Comparison of ENCODE assay signal across 9 cellular contexts in the genomic region with DNA sequence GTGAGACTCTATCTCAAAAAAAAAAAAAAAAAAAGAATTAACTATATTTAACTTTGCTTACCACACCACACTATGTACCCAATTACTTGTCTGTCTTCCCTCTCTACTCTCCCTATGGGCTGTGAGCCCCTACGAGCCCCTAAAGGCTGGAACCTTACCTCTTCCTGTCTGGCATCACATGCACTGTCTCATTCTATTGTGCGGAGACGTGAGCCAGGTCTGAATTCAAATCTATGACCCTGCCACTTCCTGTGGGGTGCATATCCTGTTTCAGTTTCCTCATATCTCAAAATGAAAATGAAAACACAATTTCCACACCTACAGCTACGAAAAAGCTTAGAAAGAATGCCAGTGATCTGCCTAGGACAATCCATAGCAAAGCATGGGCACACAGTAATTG. TPM values are rescaled to one million over a fixed set of nuclear protein-coding genes. Genes with fewer than 3 reads are reported as not detected.
DNase-seq lines count a peak whose midpoint lies in the region; ATAC-seq lines count a peak whose summit lies in the region.
"Had no signal": no experiment of that assay in that cellular context is flagged by ENCODE, and none has a peak within 500 bp of the region (broad histone marks: within the 10 kb centered on the region; RNA-seq: fewer than 3 reads in every experiment).

No MANE protein-coding gene starts in this region.

- H3K36me3 Mint-ChIP-seq in stimulated activated naive B cell treated with anti-CD40 and anti-IgM and Interleukin-4, amounts not matched to agents 10 μg/mL and 1 μg/mL and 100 μg/mL, for 72 hours = peaks cover 0 to 3% of the 10 kb centered on the region in 2 donors

- no peaks in the 10 kb centered on the region for H3K27me3 Mint-ChIP-seq in stimulated activated naive B cell treated with anti-CD40 and anti-IgM and Interleukin-4, amounts not matched to agents 10 μg/mL and 1 μg/mL and 100 μg/mL, for 72 hours

- H3K4me1 Mint-ChIP-seq in stimulated activated naive B cell treated with anti-CD40 and anti-IgM and Interleukin-4, amounts not matched to agents 10 μg/mL and 1 μg/mL and 100 μg/mL, for 72 hours = peaks cover 34 to 52% of the 10 kb centered on the region in 2 donors

- peaks cover 2 to 8% of the 10 kb centered on the region in 2 donors for H3K9me3 Mint-ChIP-seq in stimulated activated naive B cell treated with anti-CD40 and anti-IgM and Interleukin-4, amounts not matched to agents 10 μg/mL and 1 μg/mL and 100 μg/mL, for 72 hours
- H3K9me3 Mint-ChIP-seq: nephron had no signal

- H3K27ac Mint-ChIP-seq in stimulated activated naive B cell treated with anti-CD40 and anti-IgM and Interleukin-4, amounts not matched to agents 10 μg/mL and 1 μg/mL and 100 μg/mL, for 72 hours = peak overlapping the region; percentile 94

- peak overlapping the region; percentile 58 to 80 for H3K4me3 Mint-ChIP-seq in stimulated activated naive B cell treated with anti-CD40 and anti-IgM and Interleukin-4, amounts not matched to agents 10 μg/mL and 1 μg/mL and 100 μg/mL, for 72 hours
- H3K4me3 Mint-ChIP-seq: nephron had no signal

- peak; percentile 24 for DNase-seq in activated CD4-positive, alpha-beta T cell treated with anti-CD3 and anti-CD28 coated beads, Interleukin-2, amount 50 U/mL, for 1 hour
- DNase-seq in globus pallidus (ENCODE audit: low spot score) (peak; percentile 25), HT-29 (ENCODE audit: low spot score) (no peak), NCI-H2227 (lab: John Stamatoyannopoulos, UW; ENCODE audit: unreplicated experiment) (no peak)
- peak; percentile 18 for DNase-seq in stimulated activated naive B cell treated with anti-CD40 and anti-IgM and Interleukin-4, amounts not matched to agents 10 μg/mL and 1 μg/mL and 100 μg/mL, for 72 hours

- peak; percentile 61 for ATAC-seq in GM19438 (IDR thresholded peaks at IDR 0.05; ENCODE audit: low read depth, unreplicated experiment)
- peak; percentile 69 for ATAC-seq in HG03342 (IDR thresholded peaks at IDR 0.05; ENCODE audit: unreplicated experiment)
- ATAC-seq in stimulated activated naive B cell treated with anti-CD40 and anti-IgM and Interleukin-4, amounts not matched to agents 10 μg/mL and 1 μg/mL and 100 μg/mL, for 72 hours (replicated peaks) = peak; percentile 68 to 70

RNA-seq across cellular contexts. Expression of a gene that starts 42.9 kb away (rescaled TPM):
- 53.5 and 64.6 TPM in 2 replicates for total RNA-seq in HT-29 (2014; rRNA removed; shearing (Covaris generic))
- total RNA-seq: SJSA1 had no signal

Comparison
In these comparisons a context has a peak if more than half of its experiments do, and no peak if none do; other contexts are left out.
1. DNase-seq: peak in activated CD4-positive, alpha-beta T cell treated with anti-CD3 and anti-CD28 coated beads, Interleukin-2, amount 50 U/mL, for 1 hour (single experiment), globus pallidus (single experiment) and stimulated activated naive B cell treated with anti-CD40 and anti-IgM and Interleukin-4, amounts not matched to agents 10 μg/mL and 1 μg/mL and 100 μg/mL, for 72 hours (single experiment); none in HT-29 (single experiment) and NCI-H2227 (single experiment).
2. Peak in every context shown above with its lines, with median percentiles within 50 percentile points of each other: ATAC-seq.